ENCODE assay signal across 11 cellular contexts in genomic region chr9:77820293-77820954, GRCh38.
A peak's percentile ranks its signal among the peaks of the same experiment; 100 is the strongest.
DNase-seq lines count a peak whose midpoint lies in the region; ATAC-seq and TF ChIP-seq lines count a peak whose summit lies in the region.
"Had no signal": no experiment of that assay in that cellular context is flagged by ENCODE, and none has a peak within 500 bp of the region (broad histone marks: within the 10 kb centered on the region; RNA-seq: fewer than 3 reads in every experiment).

No MANE protein-coding gene starts in this region.

- H4K20me1 ChIP-seq in PC-3 (ENCODE audit: low read length): no peaks in the 10 kb centered on the region

- peaks cover 18% of the 10 kb centered on the region for H3K4me1 ChIP-seq in PC-3 (ENCODE audit: insufficient read depth, low read length)

- BruUV-seq in PC-3 (replicated peaks; lab: Mats Ljungman, UMichigan): no TSS peak

- ATAC-seq in PC-3 (peak; percentile 83), HG02884 (IDR thresholded peaks at IDR 0.05; ENCODE audit: unreplicated experiment) (no peak), left ventricle myocardium superior (no peak)

- peak overlapping the region; percentile 39 for H3K4me2 ChIP-seq in PC-3 (ENCODE audit: low read length)

- no peaks in the 10 kb centered on the region for H3K79me2 ChIP-seq in PC-3 (ENCODE audit: low read length)

- CTCF ChIA-PET in PC-3 (lab: Charles Lee): no interaction called here

- no peaks in the 10 kb centered on the region for H3K36me3 ChIP-seq in PC-3 (ENCODE audit: low read depth, low read length)

- no peaks in the 10 kb centered on the region for H3F3A ChIP-seq in PC-3 (ENCODE audit: low read length, unreplicated experiment)

- intact Hi-C loops in PC-3 (cut with micrococcal nuclease): no loop called here
- intact Hi-C loops in left ventricle myocardium superior (cut with micrococcal nuclease): no loop called here

- H3K27me3 ChIP-seq in PC-3 (ENCODE audit: low read length): no peaks in the 10 kb centered on the region

- no peaks in the 10 kb centered on the region for H3K9me3 ChIP-seq in PC-3 (ENCODE audit: low read length)

- no peaks in the 10 kb centered on the region for H3K9me2 ChIP-seq in PC-3 (replicated peaks; ENCODE audit: low read length)

- H2AFZ ChIP-seq in PC-3 (ENCODE audit: low read length): 0 out of 2 replicates have a peak overlapping the region, but pooled peaks have one; percentile 27

- TF ChIP-seq CTCF in PC-3 (conservative IDR thresholded peaks at IDR 0.05; ENCODE audit: low read depth, low read length): no peak

- H3K9ac ChIP-seq in PC-3 (ENCODE audit: low read length): no peak overlapping the region; the same call in 1 of the 2 replicates

- H3K4me3 ChIP-seq in PC-3 (ENCODE audit: low read length): no peak overlapping the region
- H3K4me3 ChIP-seq in skeletal muscle cell (ENCODE audit: low read depth, low read length): no peak overlapping the region
- H3K4me3 ChIP-seq: skin epidermis had no signal

- POLR2A ChIA-PET in PC-3 (lab: Charles Lee; ENCODE audit: unreplicated experiment): no interaction called here

- peak; percentile 15 for DNase-seq in NOMO-1 treated with DMSO at 0.1 percent for 48 hours (lab: John Stamatoyannopoulos, UW; ENCODE audit: unreplicated experiment)
- DNase-seq in NOMO-1 treated with dmso at 0.1 percent for 144 hours (lab: John Stamatoyannopoulos, UW; ENCODE audit: unreplicated experiment): no peak
- DNase-seq in PC-3: peak; percentile 70
- peak; percentile 62 for DNase-seq in dermis blood vessel endothelial cell
- peak; percentile 53 for DNase-seq in skeletal muscle cell (ENCODE audit: low read depth)
- no peak for DNase-seq in activated effector memory CD4-positive, alpha-beta T cell treated with anti-CD3 and anti-CD28 coated beads, Interleukin-2, amount 50 U/mL, for 16 hours
- no peak for DNase-seq in left ventricle myocardium superior
- DNase-seq: 8988T, NCI-H345 had no signal

- H3K27ac ChIP-seq in PC-3 (ENCODE audit: low read length): peak overlapping the region; percentile 60

Comparison
In these comparisons a context has a peak if more than half of its experiments do, and no peak if none do; other contexts are left out.
1. DNase-seq: peak in NOMO-1 treated with DMSO at 0.1 percent for 48 hours (single experiment), PC-3 (single experiment), dermis blood vessel endothelial cell (single experiment) and skeletal muscle cell (single experiment); none in NOMO-1 treated with dmso at 0.1 percent for 144 hours (single experiment), activated effector memory CD4-positive, alpha-beta T cell treated with anti-CD3 and anti-CD28 coated beads, Interleukin-2, amount 50 U/mL, for 16 hours (single experiment) and left ventricle myocardium superior (single experiment).